ENCODE assay signal across 1 cellular context in genomic region chr19:1456121-1456900, GRCh38.
TF ChIP-seq lines count a peak whose summit lies in the region.

No MANE protein-coding gene starts in this region.

TF ChIP-seq in WTC11, 78 proteins besides CTCF, POLR2A, EP300 and RAD21:
- no peak for TF ChIP-seq GRHL2 (CRISPR knock-in tag; IDR thresholded peaks at IDR 0.05; ENCODE audit: insufficient replicate concordance, severe bottlenecking)
- TF ChIP-seq ZNF263 (CRISPR knock-in tag; IDR thresholded peaks at IDR 0.05; ENCODE audit: low read depth), result no peak
TF ChIP-seq in WTC11: peak in this region for 0.
